ENCODE assay signal across 8 cellular contexts in the genomic region with DNA sequence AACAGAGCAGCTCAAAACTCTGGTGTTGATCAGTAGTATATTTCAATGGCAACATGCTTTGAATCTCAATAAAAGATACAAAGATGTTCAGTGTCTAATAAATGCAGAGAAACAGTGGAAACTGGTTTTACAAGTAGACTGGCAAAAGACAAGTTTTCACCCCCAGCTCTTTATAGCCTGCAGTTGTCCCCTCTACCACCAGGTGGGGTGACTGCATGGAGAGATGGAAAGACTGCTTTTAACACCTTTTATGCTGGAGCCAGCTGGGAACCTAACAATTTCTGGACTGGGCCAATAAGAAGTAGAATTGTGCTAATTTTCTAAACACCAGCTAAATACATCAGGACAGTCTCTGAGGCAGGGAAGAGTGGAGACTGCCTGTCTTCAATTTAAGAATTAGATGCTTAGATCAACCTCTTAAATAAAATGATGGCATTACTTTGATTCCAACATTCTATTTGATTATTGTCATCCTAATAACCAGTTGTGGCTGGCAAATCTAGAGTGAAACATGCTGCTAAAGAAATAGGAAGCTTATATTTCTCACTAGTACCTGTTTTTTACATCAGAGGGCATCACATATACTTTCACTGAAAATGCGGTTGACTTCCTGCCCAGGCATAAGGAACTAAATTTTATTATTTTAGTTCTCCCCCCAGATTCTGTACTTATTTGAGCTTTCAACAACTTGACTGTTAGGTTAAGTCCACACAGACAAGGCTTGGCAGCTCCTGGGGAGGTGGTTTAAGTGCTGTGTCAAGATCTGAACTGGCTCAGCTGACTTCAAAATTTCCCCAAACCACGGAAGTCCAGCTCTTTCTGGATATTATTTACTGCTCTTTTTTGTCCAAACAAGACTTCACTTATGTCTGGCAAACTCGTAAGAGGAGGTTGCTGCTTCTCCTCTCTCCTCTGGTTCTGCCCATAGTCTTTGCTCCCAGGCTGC.
DNase-seq lines count a peak whose midpoint lies in the region; ATAC-seq and TF ChIP-seq lines count a peak whose summit lies in the region.

No MANE protein-coding gene starts in this region.

- CTCF ChIA-PET in Calu3 (lab: Charles Lee), result interaction anchor here (1.0 to 1.3 kb wide), 4 partner anchors 11 to 404 kb away, joined by 3 read pairs; no protein-coding TSS in a partner anchor
- CTCF ChIA-PET in MCF 10A (lab: Yijun Ruan, JAX), result interaction anchor here (0.5 to 5.1 kb wide), 69 partner anchors 9 to 1076 kb away, joined by 3 to 135 read pairs (median 5); a partner anchor contains a TSS

- H3K9me3 ChIP-seq in SJCRH30 (replicated peaks), result no peaks in the 10 kb centered on the region

- ATAC-seq in GM19372 (IDR thresholded peaks at IDR 0.05; ENCODE audit: low read depth, unreplicated experiment) (peak; percentile 77), HG02642 (IDR thresholded peaks at IDR 0.05; ENCODE audit: poor library complexity, unreplicated experiment) (no peak)

- no peaks in the 10 kb centered on the region for H3K36me3 Mint-ChIP-seq in Calu3 (ENCODE audit: insufficient read depth, unreplicated experiment)
- H3K36me3 Mint-ChIP-seq in MCF 10A (ENCODE audit: insufficient read depth, unreplicated experiment), result no peaks in the 10 kb centered on the region

- H3K9me3 Mint-ChIP-seq in Calu3 (ENCODE audit: low read depth, unreplicated experiment) (peaks cover 2% of the 10 kb centered on the region), MCF 10A (ENCODE audit: unreplicated experiment) (no peaks in the 10 kb centered on the region)

- no peaks in the 10 kb centered on the region for H3K4me1 ChIP-seq in SJCRH30

- H3K36me3 ChIP-seq in SJCRH30, result no peaks in the 10 kb centered on the region

- POLR2A ChIA-PET in MCF 10A (lab: Yijun Ruan, JAX), result interaction anchor here (0.8 to 1.9 kb wide), 8 partner anchors 9 to 489 kb away, joined by 3 to 8 read pairs (median 3); no protein-coding TSS in a partner anchor

- BruUV-seq in Calu3 (replicated peaks; lab: Mats Ljungman, UMichigan) (no TSS peak), MCF 10A (replicated peaks; lab: Mats Ljungman, UMichigan) (no TSS peak)

- no peaks in the 10 kb centered on the region for H3K27me3 ChIP-seq in SJCRH30

- no peak overlapping the region for H3K27ac ChIP-seq in SJCRH30

- H3K4me1 Mint-ChIP-seq in Calu3 (ENCODE audit: low read depth, unreplicated experiment) (no peaks in the 10 kb centered on the region), MCF 10A (ENCODE audit: insufficient read depth, unreplicated experiment) (no peaks in the 10 kb centered on the region)

- TF ChIP-seq CTCF in Calu3 (IDR thresholded peaks at IDR 0.05; ENCODE audit: unreplicated experiment) (peak; percentile 93), MCF 10A (IDR thresholded peaks at IDR 0.05; ENCODE audit: unreplicated experiment) (peak; percentile 85)

- H3K27ac Mint-ChIP-seq in Calu3 (ENCODE audit: unreplicated experiment), result no peak overlapping the region
- no peak overlapping the region for H3K27ac Mint-ChIP-seq in MCF 10A (ENCODE audit: low read depth, unreplicated experiment)

- intact Hi-C loops in Calu3 (cut with micrococcal nuclease; ENCODE audit: unreplicated experiment), result loop anchor here (1.0 kb wide), 2 partner anchors 69 to 121 kb away; no protein-coding TSS in a partner anchor
- intact Hi-C loops in MCF 10A (cut with micrococcal nuclease), result loop anchor here (1.0 to 10.0 kb wide), 3 partner anchors 69 to 593 kb away; no protein-coding TSS in a partner anchor

- H3K27me3 Mint-ChIP-seq in Calu3 (ENCODE audit: unreplicated experiment) (peaks cover 34% of the 10 kb centered on the region), MCF 10A (ENCODE audit: insufficient read depth, unreplicated experiment) (no peaks in the 10 kb centered on the region)

- no peak overlapping the region for H3K4me3 ChIP-seq in SJCRH30

- peak; percentile 83 for DNase-seq in Calu3
- DNase-seq in Kasumi-1 (lab: John Stamatoyannopoulos, UW), result peak; percentile 47 to 73
- DNase-seq in SJCRH30, result peak; percentile 29 to 57
- peak; percentile 75 for DNase-seq in MCF 10A (ENCODE audit: unreplicated experiment)
- DNase-seq in inferior parietal cortex (ENCODE audit: extremely low spot score), result peak; percentile 83
- peak; percentile 2 to 24 (median 12) for DNase-seq in stimulated activated CD4-positive, alpha-beta T cell treated with anti-CD3 and anti-CD28 coated beads, Interleukin-1b, Interleukin-23, amount 100 ng/mL, for 24 hours (ENCODE audit: low read depth in 4 of 4, low spot score in 1 of 4)

- H3K4me3 Mint-ChIP-seq in Calu3 (ENCODE audit: low read depth, unreplicated experiment) (no peak overlapping the region), MCF 10A (ENCODE audit: unreplicated experiment) (no peak overlapping the region)

Comparison
In these comparisons a context has a peak if more than half of its experiments do, and no peak if none do; other contexts are left out.
1. DNase-seq: peak in every context shown above with its lines; median percentile 83 in Calu3; 83 in inferior parietal cortex; 75 in MCF 10A; 60 in Kasumi-1; 43 in SJCRH30; 12 in stimulated activated CD4-positive, alpha-beta T cell treated with anti-CD3 and anti-CD28 coated beads, Interleukin-1b, Interleukin-23, amount 100 ng/mL, for 24 hours.